In the genomic region with DNA sequence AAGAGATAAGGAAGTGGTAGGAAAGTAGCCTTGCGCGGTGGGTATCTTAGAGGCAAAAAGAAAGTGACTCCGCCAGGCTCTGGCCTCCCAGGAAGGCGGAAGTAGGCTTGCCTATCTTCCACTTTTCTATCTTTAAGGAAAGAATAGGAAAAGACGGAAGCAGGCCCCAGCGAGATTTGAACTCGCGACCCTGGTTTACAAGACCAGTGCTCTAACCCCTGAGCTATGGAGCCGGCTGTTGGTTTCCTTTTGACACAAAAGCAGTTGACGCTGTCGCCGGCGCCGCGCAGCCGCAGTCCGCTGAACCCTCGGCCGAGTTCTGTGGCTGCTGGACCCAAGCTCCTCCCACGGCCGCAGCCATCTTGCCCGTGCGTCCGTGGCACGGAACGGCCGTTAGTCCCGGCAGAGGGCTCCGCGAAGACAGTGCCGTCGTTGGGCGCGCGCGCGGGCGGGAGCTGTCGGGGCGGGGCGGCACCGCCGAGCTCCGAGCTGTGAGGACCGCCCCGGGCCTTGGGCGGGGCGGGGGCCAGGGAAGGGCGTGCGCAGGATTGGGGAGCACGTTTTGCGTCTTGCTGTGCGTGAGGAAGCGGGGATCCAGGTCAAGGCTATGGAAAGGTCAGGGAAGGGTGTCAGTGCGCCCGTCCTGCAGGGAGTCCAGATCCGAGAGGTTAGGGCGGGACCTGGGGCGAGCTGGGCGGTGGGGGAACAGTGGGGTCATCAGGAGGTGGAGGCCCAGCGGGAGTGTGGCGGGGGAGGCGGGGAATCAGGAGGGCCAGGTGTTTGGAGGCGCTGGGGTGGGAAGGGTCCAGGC, we compare ENCODE assay signal across 8 cellular contexts. TPM values are rescaled to one million over a fixed set of nuclear protein-coding genes. Genes with fewer than 3 reads are reported as not detected.
DNase-seq lines count a peak whose midpoint lies in the region; ATAC-seq, FAIRE-seq and TF ChIP-seq lines count a peak whose summit lies in the region.

No MANE protein-coding gene starts in this region.

- H3K27ac ChIP-seq in neutrophil = peak overlapping the region; percentile 84
- H3K27ac ChIP-seq in testis = peak overlapping the region; percentile 87 to 94

- ATAC-seq in GM21737 (IDR thresholded peaks at IDR 0.05; ENCODE audit: unreplicated experiment) = peak; percentile 52
- peak; percentile 65 to 70 for ATAC-seq in activated T-cell treated with anti-CD3 and anti-CD28 coated beads, Interleukin-2, amount 50 U/mL, for 72 hours (replicated peaks in 1 of 2)

- WGBS in testis, 2 donors = 0 to 1% methylated on average over 39 to 60 of the region's 64 CpGs

- no peaks in the 10 kb centered on the region for H3K9me3 ChIP-seq in neutrophil
- no peaks in the 10 kb centered on the region for H3K9me3 ChIP-seq in testis

- no peak for FAIRE-seq in D721Med (lab: Jason Lieb, UNC)

- H3K36me3 ChIP-seq in neutrophil (no peaks in the 10 kb centered on the region), testis (ENCODE audit: low read depth, missing control alignments) (no peaks in the 10 kb centered on the region)

- peaks cover 39 to 47% of the 10 kb centered on the region in 2 experiments for H3K4me1 ChIP-seq in neutrophil (ENCODE audit: control insufficient read depth in 1 of 2, insufficient read depth in 1 of 2, low read depth in 1 of 2, low read length in 1 of 2)
- peaks cover 6% of the 10 kb centered on the region for H3K4me1 ChIP-seq in testis

- H3K4me3 ChIP-seq in LNCaP clone FGC (ENCODE audit: low read depth, low read length) (peak overlapping the region; percentile 64), fibroblast of villous mesenchyme (ENCODE audit: low read depth, low read length) (peak overlapping the region; percentile 87), neutrophil (ENCODE audit: low read depth in 1 of 2, low read length in 1 of 2) (peak overlapping the region; percentile 77 to 86), testis (peak overlapping the region; percentile 82 to 87)

- TF ChIP-seq CTCF in D721Med (IDR thresholded peaks at IDR 0.05; ENCODE audit: insufficient read depth, missing control alignments) (no peak), LNCaP clone FGC (IDR thresholded peaks at IDR 0.05; ENCODE audit: control insufficient read depth, extremely low read depth, insufficient read depth) (no peak), fibroblast of villous mesenchyme (IDR thresholded peaks at IDR 0.05; ENCODE audit: insufficient read depth, low read depth, low read length) (no peak), neutrophil (IDR thresholded peaks at IDR 0.05) (peak; percentile 56), testis (IDR thresholded peaks at IDR 0.05) (no peak)

- intact Hi-C loops in testis (cut with DNase I; ENCODE audit: low total_unique reads) = loop anchor here (5.0 kb wide), 1 partner anchor 71 kb away; a partner anchor contains a TSS

- H3K4me1 Mint-ChIP-seq in activated T-cell treated with anti-CD3 and anti-CD28 coated beads, Interleukin-2, amount 50 U/mL, for 72 hours (ENCODE audit: low read depth) = peaks cover 51% of the 10 kb centered on the region

- H3K27ac Mint-ChIP-seq in activated T-cell treated with anti-CD3 and anti-CD28 coated beads, Interleukin-2, amount 50 U/mL, for 72 hours = peak overlapping the region; percentile 99

- DNase-seq in D721Med (ENCODE audit: insufficient read length, low spot score) (peak; percentile 72), LNCaP clone FGC (ENCODE audit: low read depth) (peak; percentile 84), fibroblast of villous mesenchyme (ENCODE audit: low read depth) (peak; percentile 97), testis (peak; percentile 96), DMS 273 (lab: John Stamatoyannopoulos, UW; ENCODE audit: unreplicated experiment) (no peak)
- DNase-seq in activated T-cell treated with anti-CD3 and anti-CD28 coated beads, Interleukin-2, amount 50 U/mL, for 72 hours = peak; percentile 96

- peak overlapping the region; percentile 98 to 100 for H3K4me3 Mint-ChIP-seq in activated T-cell treated with anti-CD3 and anti-CD28 coated beads, Interleukin-2, amount 50 U/mL, for 72 hours

- H3K27me3 ChIP-seq in neutrophil (peaks cover 45% of the 10 kb centered on the region), testis (no peaks in the 10 kb centered on the region)

- peaks cover 2 to 10% of the 10 kb centered on the region in 2 donors for H3K36me3 Mint-ChIP-seq in activated T-cell treated with anti-CD3 and anti-CD28 coated beads, Interleukin-2, amount 50 U/mL, for 72 hours (ENCODE audit: insufficient read depth in 2 of 2)

- no peaks in the 10 kb centered on the region for H3K27me3 Mint-ChIP-seq in activated T-cell treated with anti-CD3 and anti-CD28 coated beads, Interleukin-2, amount 50 U/mL, for 72 hours (ENCODE audit: low read depth)

- no peak for TF ChIP-seq POLR2A in testis (IDR thresholded peaks at IDR 0.05)

- H3K9me3 Mint-ChIP-seq in activated T-cell treated with anti-CD3 and anti-CD28 coated beads, Interleukin-2, amount 50 U/mL, for 72 hours = no peaks in the 10 kb centered on the region

RNA-seq across cellular contexts. Expression of a gene that starts 13.3 kb away (rescaled TPM):
- total RNA-seq in activated T-cell treated with anti-CD3 and anti-CD28 coated beads, Interleukin-2, amount 50 U/mL, for 72 hours = 1 to 10 TPM; 2.4 to 2.9 TPM
- total RNA-seq in fibroblast of villous mesenchyme (2.2 and 2.3 TPM in 2 replicates), testis (under 1 TPM; 0.43 to 0.87 TPM)
- polyA plus RNA-seq in testis (ENCODE audit: insufficient read depth, low read depth, low replicate concordance) = 0.47 TPM

RNA-seq across cellular contexts. Expression of a gene that starts 31.4 kb away (rescaled TPM):
- 10 to 100 TPM; 42.1 to 52.1 TPM for total RNA-seq in activated T-cell treated with anti-CD3 and anti-CD28 coated beads, Interleukin-2, amount 50 U/mL, for 72 hours
- total RNA-seq in fibroblast of villous mesenchyme = 9.9 and 12.2 TPM in 2 replicates
- total RNA-seq in testis = 10 to 100 TPM; 39.6 to 53.1 TPM
- polyA plus RNA-seq in testis (ENCODE audit: insufficient read depth, low read depth, low replicate concordance) = 61.5 TPM

RNA-seq across cellular contexts. Expression of a gene that starts 44.3 kb away (rescaled TPM):
- not detected for total RNA-seq in activated T-cell treated with anti-CD3 and anti-CD28 coated beads, Interleukin-2, amount 50 U/mL, for 72 hours
- not detected in 2 replicates for total RNA-seq in fibroblast of villous mesenchyme
- total RNA-seq in testis = not detected
- not detected for polyA plus RNA-seq in testis (ENCODE audit: insufficient read depth, low read depth, low replicate concordance)

RNA-seq across cellular contexts. Expression of a gene that starts 52.0 kb away (rescaled TPM):
- total RNA-seq in activated T-cell treated with anti-CD3 and anti-CD28 coated beads, Interleukin-2, amount 50 U/mL, for 72 hours = 1,000 to 10,000 TPM; 3,606 to 3,662 TPM
- total RNA-seq in fibroblast of villous mesenchyme (3,386 and 3,800 TPM in 2 replicates), testis (1,000 to 10,000 TPM in 1 of 2 donors, 100 to 1,000 TPM in 1; 777 to 1,606 TPM)
- polyA plus RNA-seq in testis (ENCODE audit: insufficient read depth, low read depth, low replicate concordance) = 1,149 TPM
